ENCODE assay signal across 39 cellular contexts in genomic region chr20:36370991-36371390, GRCh38.
"Had no signal": no experiment of that assay in that cellular context is flagged by ENCODE, and none has a peak within 500 bp of the region (broad histone marks: within the 10 kb centered on the region; RNA-seq: fewer than 3 reads in every experiment).

No MANE protein-coding gene starts in this region.

- H3K27me3 ChIP-seq: adrenal gland, ascending aorta, body of pancreas, cardiac muscle cell had no signal

- H3K36me3 ChIP-seq: adrenal gland, ascending aorta, brain microvascular endothelial cell, breast epithelium, cardiac muscle cell had no signal

- H3K4me1 ChIP-seq: adrenal gland, ascending aorta, body of pancreas, breast epithelium had no signal

- H3K4me3 ChIP-seq: adrenal gland, ascending aorta, body of pancreas, breast epithelium, cardiac muscle cell had no signal

- DNase-seq: activated effector memory CD4-positive, alpha-beta T cell treated with anti-CD3 and anti-CD28 coated beads, Interleukin-2, amount 50 U/mL, for 16 hours; activated effector memory CD4-positive, alpha-beta T cell treated with Interleukin-2 at 50 U/mL for 16 hours; activated gamma-delta T cell; activated gamma-delta T cell treated with Interleukin-2 at 50 U/mL for 16 hours; activated naive CD4-positive, alpha-beta T cell; activated naive CD4-positive, alpha-beta T cell treated with anti-CD3 and anti-CD28 coated beads for 36 hours; activated naive CD4-positive, alpha-beta T cell treated with anti-CD3 and anti-CD28 coated beads, Interleukin-2, amount 10 ng/mL, durations not matched to agents 7 days and 5 days; activated naive CD4-positive, alpha-beta T cell treated with anti-CD3 and anti-CD28 coated beads, Interleukin-2, amount 50 U/mL, for 16 hours; activated naive CD8-positive, alpha-beta T cell treated with anti-CD3 and anti-CD28 coated beads for 36 hours; activated naive CD8-positive, alpha-beta T cell treated with anti-CD3 and anti-CD28 coated beads, Interleukin-2, amount 10 ng/mL, durations not matched to agents 7 days and 5 days; activated naive CD8-positive, alpha-beta T cell treated with anti-CD3 and anti-CD28 coated beads, Interleukin-2, amount 50 U/mL, for 24 hours; activated T-cell treated with anti-CD3 and anti-CD28 coated beads for 4 hours; activated T-cell treated with anti-CD3 and anti-CD28 coated beads, Interleukin-2, amount 50 U/mL, for 1 hour; activated T-cell treated with anti-CD3 and anti-CD28 coated beads, Interleukin-2, amount 50 U/mL, for 24 hours; activated T-cell treated with anti-CD3 and anti-CD28 coated beads, Interleukin-2, amount 50 U/mL, for 4 hours; activated T-cell treated with anti-CD3 and anti-CD28 coated beads, Interleukin-2, amount 50 U/mL, for 48 hours; activated T-cell treated with anti-CD3 and anti-CD28 coated beads, Interleukin-2, amount 50 U/mL, for 72 hours; adrenal gland; amniotic stem cell; amygdala; anterior cingulate cortex; aorta; body of pancreas; brain microvascular endothelial cell; caudate nucleus; central memory CD4-positive, alpha-beta T cell; cerebellar nuclear complex had no signal

- H3K4me3 Mint-ChIP-seq: activated naive CD4-positive, alpha-beta T cell treated with anti-CD3 and anti-CD28 coated beads for 36 hours; activated naive CD4-positive, alpha-beta T cell treated with anti-CD3 and anti-CD28 coated beads, Interleukin-2, amount 10 ng/mL, durations not matched to agents 7 days and 5 days; activated naive CD8-positive, alpha-beta T cell; activated naive CD8-positive, alpha-beta T cell treated with anti-CD3 and anti-CD28 coated beads for 36 hours; activated naive CD8-positive, alpha-beta T cell treated with anti-CD3 and anti-CD28 coated beads, Interleukin-2, amount 10 ng/mL, durations not matched to agents 7 days and 5 days; activated naive CD8-positive, alpha-beta T cell treated with anti-CD3 and anti-CD28 coated beads, Interleukin-2, amount 50 U/mL, for 24 hours; activated T-cell treated with anti-CD3 and anti-CD28 coated beads, Interleukin-2, amount 50 U/mL, for 24 hours; activated T-cell treated with anti-CD3 and anti-CD28 coated beads, Interleukin-2, amount 50 U/mL, for 4 hours; activated T-cell treated with anti-CD3 and anti-CD28 coated beads, Interleukin-2, amount 50 U/mL, for 72 hours; activated T-helper 1 cell treated with anti-CD3 and anti-CD28 coated beads, Interleukin-12 subunit alpha, Interleukin-12 subunit beta, Interleukin-2, Interleukin-4 antibody, amounts not matched to agents 30 ng/mL and 10 ng/mL and 1 ng/mL, durations not matched to agents 14 hours and 24 hours and 36 hours; activated T-helper 17 cell treated with anti-CD3 and anti-CD28 coated beads, Interleukin-2, amount 50 U/mL, for 72 hours; brain; central memory CD8-positive, alpha-beta T cell had no signal

- H3K9me3 ChIP-seq: adrenal gland, ascending aorta, body of pancreas, breast epithelium had no signal

- H3K4me1 Mint-ChIP-seq: activated naive CD4-positive, alpha-beta T cell treated with anti-CD3 and anti-CD28 coated beads, Interleukin-2, amount 10 ng/mL, durations not matched to agents 7 days and 5 days; activated naive CD8-positive, alpha-beta T cell treated with anti-CD3 and anti-CD28 coated beads for 36 hours; activated naive CD8-positive, alpha-beta T cell treated with anti-CD3 and anti-CD28 coated beads, Interleukin-2, amount 10 ng/mL, durations not matched to agents 7 days and 5 days; activated naive CD8-positive, alpha-beta T cell treated with anti-CD3 and anti-CD28 coated beads, Interleukin-2, amount 50 U/mL, for 24 hours; activated T-helper 17 cell treated with anti-CD3 and anti-CD28 coated beads, Interleukin-2, amount 50 U/mL, for 72 hours; central memory CD8-positive, alpha-beta T cell had no signal

- H3K27ac Mint-ChIP-seq: activated naive CD4-positive, alpha-beta T cell treated with anti-CD3 and anti-CD28 coated beads for 36 hours; activated naive CD4-positive, alpha-beta T cell treated with anti-CD3 and anti-CD28 coated beads, Interleukin-2, amount 10 ng/mL, durations not matched to agents 7 days and 5 days; activated naive CD8-positive, alpha-beta T cell; activated naive CD8-positive, alpha-beta T cell treated with anti-CD3 and anti-CD28 coated beads for 36 hours; activated naive CD8-positive, alpha-beta T cell treated with anti-CD3 and anti-CD28 coated beads, Interleukin-2, amount 10 ng/mL, durations not matched to agents 7 days and 5 days; activated naive CD8-positive, alpha-beta T cell treated with anti-CD3 and anti-CD28 coated beads, Interleukin-2, amount 50 U/mL, for 24 hours; activated T-cell treated with anti-CD3 and anti-CD28 coated beads, Interleukin-2, amount 50 U/mL, for 24 hours; activated T-cell treated with anti-CD3 and anti-CD28 coated beads, Interleukin-2, amount 50 U/mL, for 72 hours; activated T-helper 1 cell treated with anti-CD3 and anti-CD28 coated beads, Interleukin-12 subunit alpha, Interleukin-12 subunit beta, Interleukin-2, Interleukin-4 antibody, amounts not matched to agents 30 ng/mL and 10 ng/mL and 1 ng/mL, durations not matched to agents 14 hours and 24 hours and 36 hours; activated T-helper 17 cell treated with anti-CD3 and anti-CD28 coated beads, Interleukin-2, amount 50 U/mL, for 72 hours; activated T-helper 2 cell treated with anti-CD3 and anti-CD28 coated beads, Interferon-gamma antibody, Interleukin-2, Interleukin-4, amounts not matched to agents 10 μg/mL and 5 μg/mL and 100 μg/mL, durations not matched to agents 14 hours and 24 hours and 36 hours had no signal

- H3K36me3 Mint-ChIP-seq: activated naive CD4-positive, alpha-beta T cell treated with anti-CD3 and anti-CD28 coated beads, Interleukin-2, amount 10 ng/mL, durations not matched to agents 7 days and 5 days; activated naive CD4-positive, alpha-beta T cell treated with anti-CD3 and anti-CD28 coated beads, Interleukin-2, amount 50 U/mL, for 72 hours; activated naive CD8-positive, alpha-beta T cell; activated naive CD8-positive, alpha-beta T cell treated with anti-CD3 and anti-CD28 coated beads for 36 hours; activated naive CD8-positive, alpha-beta T cell treated with anti-CD3 and anti-CD28 coated beads, Interleukin-2, amount 10 ng/mL, durations not matched to agents 7 days and 5 days; brain had no signal

- H3K9me3 Mint-ChIP-seq: activated naive CD4-positive, alpha-beta T cell treated with anti-CD3 and anti-CD28 coated beads for 36 hours; activated naive CD4-positive, alpha-beta T cell treated with anti-CD3 and anti-CD28 coated beads, Interleukin-2, amount 10 ng/mL, durations not matched to agents 7 days and 5 days; activated naive CD4-positive, alpha-beta T cell treated with anti-CD3 and anti-CD28 coated beads, Interleukin-2, amount 50 U/mL, for 72 hours; activated naive CD8-positive, alpha-beta T cell treated with anti-CD3 and anti-CD28 coated beads for 36 hours; activated naive CD8-positive, alpha-beta T cell treated with anti-CD3 and anti-CD28 coated beads, Interleukin-2, amount 10 ng/mL, durations not matched to agents 7 days and 5 days; activated naive CD8-positive, alpha-beta T cell treated with anti-CD3 and anti-CD28 coated beads, Interleukin-2, amount 50 U/mL, for 24 hours; activated T-cell treated with anti-CD3 and anti-CD28 coated beads, Interleukin-2, amount 50 U/mL, for 24 hours; activated T-cell treated with anti-CD3 and anti-CD28 coated beads, Interleukin-2, amount 50 U/mL, for 4 hours; activated T-cell treated with anti-CD3 and anti-CD28 coated beads, Interleukin-2, amount 50 U/mL, for 72 hours; activated T-helper 1 cell treated with anti-CD3 and anti-CD28 coated beads, Interleukin-12 subunit alpha, Interleukin-12 subunit beta, Interleukin-2, Interleukin-4 antibody, amounts not matched to agents 30 ng/mL and 10 ng/mL and 1 ng/mL, durations not matched to agents 14 hours and 24 hours and 36 hours; activated T-helper 17 cell treated with anti-CD3 and anti-CD28 coated beads, Interleukin-2, amount 50 U/mL, for 72 hours; activated T-helper 2 cell treated with anti-CD3 and anti-CD28 coated beads, Interferon-gamma antibody, Interleukin-2, Interleukin-4, amounts not matched to agents 10 μg/mL and 5 μg/mL and 100 μg/mL, durations not matched to agents 14 hours and 24 hours and 36 hours; brain; central memory CD8-positive, alpha-beta T cell had no signal

- H3K27ac ChIP-seq: adrenal gland, ascending aorta, body of pancreas, brain microvascular endothelial cell, breast epithelium, cardiac muscle cell had no signal

- FAIRE-seq: astrocyte, bronchial epithelial cell had no signal

- ATAC-seq: activated naive CD4-positive, alpha-beta T cell treated with anti-CD3 and anti-CD28 coated beads, Interleukin-2, amount 50 U/mL, for 72 hours; activated naive CD8-positive, alpha-beta T cell treated with anti-CD3 and anti-CD28 coated beads, Interleukin-2, amount 50 U/mL, for 24 hours; activated T-cell treated with anti-CD3 and anti-CD28 coated beads, Interleukin-2, amount 50 U/mL, for 4 hours; activated T-cell treated with anti-CD3 and anti-CD28 coated beads, Interleukin-2, amount 50 U/mL, for 72 hours; activated T-helper 17 cell treated with anti-CD3 and anti-CD28 coated beads, Interleukin-2, amount 50 U/mL, for 72 hours; body of pancreas had no signal
